Comparison of ENCODE assay signal across 8 cellular contexts in the genomic region with DNA sequence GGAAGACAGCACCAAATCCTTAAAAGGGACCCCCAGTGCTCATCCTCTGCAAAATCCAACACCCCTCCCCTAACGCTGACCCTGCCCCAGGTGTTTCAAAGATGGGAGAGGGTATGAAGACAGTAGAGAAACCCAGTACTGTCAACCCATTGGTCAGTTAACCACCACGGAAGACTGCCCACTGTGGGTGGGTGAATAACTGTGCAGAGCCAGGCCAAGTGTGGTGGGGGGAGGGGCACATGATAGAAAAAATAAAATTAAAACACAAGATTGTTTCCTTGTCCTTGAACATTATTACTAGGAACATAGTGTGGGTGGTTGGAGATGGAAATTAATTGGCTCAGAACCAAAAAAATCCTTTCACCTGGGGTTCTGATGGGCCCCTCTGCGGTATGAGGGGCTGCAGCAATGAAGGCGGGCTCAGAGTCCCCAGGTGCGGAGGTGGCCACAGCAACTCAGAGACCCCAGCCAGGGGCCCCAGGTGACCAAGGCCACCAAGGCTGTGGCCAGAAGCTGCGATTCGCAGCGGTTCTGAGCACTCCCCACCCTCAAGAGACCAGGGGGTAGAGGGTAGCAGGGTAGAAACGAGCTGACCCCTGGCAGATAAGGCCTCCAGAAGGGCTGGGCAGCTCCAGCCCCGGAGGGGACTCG. TPM values are rescaled to one million over a fixed set of nuclear protein-coding genes. Genes with fewer than 3 reads are reported as not detected.
DNase-seq lines count a peak whose midpoint lies in the region; ATAC-seq lines count a peak whose summit lies in the region.

No MANE protein-coding gene starts in this region.

- peak overlapping the region; percentile 68 for H3K9ac ChIP-seq in iPS-15b (ENCODE audit: low read depth, low read length)

- peaks cover 35% of the 10 kb centered on the region for H3K36me3 ChIP-seq in iPS-15b (ENCODE audit: control insufficient read depth, insufficient read depth, low read length)

- peaks cover 42% of the 10 kb centered on the region for H3K4me1 Mint-ChIP-seq in activated T-helper 2 cell treated with anti-CD3 and anti-CD28 coated beads, Interferon-gamma antibody, Interleukin-2, Interleukin-4, amounts not matched to agents 10 μg/mL and 5 μg/mL and 100 μg/mL, durations not matched to agents 14 hours and 24 hours and 36 hours (ENCODE audit: low read depth)
- peaks cover 55% of the 10 kb centered on the region for H3K4me1 Mint-ChIP-seq in stimulated activated naive CD8-positive, alpha-beta T cell treated with anti-CD3 and anti-CD28 coated beads, Interleukin-15, amount 100 ng/mL, for 72 hours

- peaks cover 35% of the 10 kb centered on the region for H3K36me3 Mint-ChIP-seq in activated T-helper 2 cell treated with anti-CD3 and anti-CD28 coated beads, Interferon-gamma antibody, Interleukin-2, Interleukin-4, amounts not matched to agents 10 μg/mL and 5 μg/mL and 100 μg/mL, durations not matched to agents 14 hours and 24 hours and 36 hours (ENCODE audit: low read depth)

- no peaks in the 10 kb centered on the region for H3K27me3 Mint-ChIP-seq in activated T-helper 2 cell treated with anti-CD3 and anti-CD28 coated beads, Interferon-gamma antibody, Interleukin-2, Interleukin-4, amounts not matched to agents 10 μg/mL and 5 μg/mL and 100 μg/mL, durations not matched to agents 14 hours and 24 hours and 36 hours (ENCODE audit: low read depth)
- H3K27me3 Mint-ChIP-seq in stimulated activated naive CD8-positive, alpha-beta T cell treated with anti-CD3 and anti-CD28 coated beads, Interleukin-15, amount 100 ng/mL, for 72 hours: no peaks in the 10 kb centered on the region

- DNase-seq in NCI-H2227 (lab: John Stamatoyannopoulos, UW; ENCODE audit: unreplicated experiment) (peak; percentile 24), NCI-H2227 treated with DMSO at 0.1 percent for 48 hours (lab: John Stamatoyannopoulos, UW) (no peak), islet precursor cell (no peak)
- DNase-seq in activated T-helper 2 cell treated with anti-CD3 and anti-CD28 coated beads, Interferon-gamma antibody, Interleukin-2, Interleukin-4, amounts not matched to agents 10 μg/mL and 5 μg/mL and 100 μg/mL, durations not matched to agents 14 hours and 24 hours and 36 hours (ENCODE audit: low spot score): no peak
- DNase-seq in stimulated activated naive CD8-positive, alpha-beta T cell treated with anti-CD3 and anti-CD28 coated beads, Interleukin-15, amount 100 ng/mL, for 72 hours: no peak
- DNase-seq in activated CD4-positive, CD25-positive, alpha-beta regulatory T cell treated with anti-CD3 and anti-CD28 coated beads, Interleukin-2, amount 50 U/mL, for 72 hours: no peak

- H3K27ac Mint-ChIP-seq in activated T-helper 2 cell treated with anti-CD3 and anti-CD28 coated beads, Interferon-gamma antibody, Interleukin-2, Interleukin-4, amounts not matched to agents 10 μg/mL and 5 μg/mL and 100 μg/mL, durations not matched to agents 14 hours and 24 hours and 36 hours: peak overlapping the region; percentile 74
- peak overlapping the region; percentile 91 to 93 for H3K27ac Mint-ChIP-seq in stimulated activated naive CD8-positive, alpha-beta T cell treated with anti-CD3 and anti-CD28 coated beads, Interleukin-15, amount 100 ng/mL, for 72 hours

- peaks cover 13% of the 10 kb centered on the region for H3K4me1 ChIP-seq in iPS-15b (ENCODE audit: control insufficient read depth, insufficient read depth, low read length)

- peak overlapping the region; percentile 84 for H3K4me3 Mint-ChIP-seq in activated T-helper 2 cell treated with anti-CD3 and anti-CD28 coated beads, Interferon-gamma antibody, Interleukin-2, Interleukin-4, amounts not matched to agents 10 μg/mL and 5 μg/mL and 100 μg/mL, durations not matched to agents 14 hours and 24 hours and 36 hours (ENCODE audit: low read depth)
- peak overlapping the region; percentile 88 to 89 for H3K4me3 Mint-ChIP-seq in stimulated activated naive CD8-positive, alpha-beta T cell treated with anti-CD3 and anti-CD28 coated beads, Interleukin-15, amount 100 ng/mL, for 72 hours

- peak overlapping the region; percentile 87 for H3K4me3 ChIP-seq in iPS-15b (ENCODE audit: low read depth, low read length)

- intact Hi-C loops in activated T-helper 2 cell treated with anti-CD3 and anti-CD28 coated beads, Interferon-gamma antibody, Interleukin-2, Interleukin-4, amounts not matched to agents 10 μg/mL and 5 μg/mL and 100 μg/mL, durations not matched to agents 14 hours and 24 hours and 36 hours (cut with micrococcal nuclease): loop anchor here (1.0 to 2.0 kb wide), 2 partner anchors 12 to 343 kb away; no protein-coding TSS in a partner anchor

- no peaks in the 10 kb centered on the region for H3K9me3 ChIP-seq in iPS-15b (ENCODE audit: control insufficient read depth, insufficient read depth, low read length)

- no peak for ATAC-seq in stimulated activated naive CD8-positive, alpha-beta T cell treated with anti-CD3 and anti-CD28 coated beads, Interleukin-15, amount 100 ng/mL, for 72 hours
- ATAC-seq in HG02571 (IDR thresholded peaks at IDR 0.05; ENCODE audit: unreplicated experiment): no peak

- H3K9me3 Mint-ChIP-seq in activated T-helper 2 cell treated with anti-CD3 and anti-CD28 coated beads, Interferon-gamma antibody, Interleukin-2, Interleukin-4, amounts not matched to agents 10 μg/mL and 5 μg/mL and 100 μg/mL, durations not matched to agents 14 hours and 24 hours and 36 hours: no peaks in the 10 kb centered on the region
- H3K9me3 Mint-ChIP-seq in stimulated activated naive CD8-positive, alpha-beta T cell treated with anti-CD3 and anti-CD28 coated beads, Interleukin-15, amount 100 ng/mL, for 72 hours: no peaks in the 10 kb centered on the region

- no peaks in the 10 kb centered on the region for H3K27me3 ChIP-seq in iPS-15b (ENCODE audit: control insufficient read depth, insufficient read depth, low read length)

RNA-seq across cellular contexts. Expression of a gene that starts 1.1 kb away (rescaled TPM):
- 15.6 and 16.5 TPM in 2 replicates for total RNA-seq in activated T-helper 2 cell treated with anti-CD3 and anti-CD28 coated beads, Interferon-gamma antibody, Interleukin-2, Interleukin-4, amounts not matched to agents 10 μg/mL and 5 μg/mL and 100 μg/mL, durations not matched to agents 14 hours and 24 hours and 36 hours

RNA-seq across cellular contexts. Expression of a gene that starts 12.1 kb away (rescaled TPM):
- total RNA-seq in activated T-helper 2 cell treated with anti-CD3 and anti-CD28 coated beads, Interferon-gamma antibody, Interleukin-2, Interleukin-4, amounts not matched to agents 10 μg/mL and 5 μg/mL and 100 μg/mL, durations not matched to agents 14 hours and 24 hours and 36 hours: 214 and 218 TPM in 2 replicates

RNA-seq across cellular contexts. Expression of a gene that starts 14.5 kb away (rescaled TPM):
- total RNA-seq in activated T-helper 2 cell treated with anti-CD3 and anti-CD28 coated beads, Interferon-gamma antibody, Interleukin-2, Interleukin-4, amounts not matched to agents 10 μg/mL and 5 μg/mL and 100 μg/mL, durations not matched to agents 14 hours and 24 hours and 36 hours: not detected in 2 replicates

RNA-seq across cellular contexts. Expression of a gene that starts 57.3 kb away (rescaled TPM):
- total RNA-seq in activated T-helper 2 cell treated with anti-CD3 and anti-CD28 coated beads, Interferon-gamma antibody, Interleukin-2, Interleukin-4, amounts not matched to agents 10 μg/mL and 5 μg/mL and 100 μg/mL, durations not matched to agents 14 hours and 24 hours and 36 hours: not detected in 2 replicates
